In genomic region chr19:43638214-43638990, GRCh38 we compare ENCODE assay signal across 11 cellular contexts. TPM values are rescaled to one million over a fixed set of nuclear protein-coding genes. Genes with fewer than 3 reads are reported as not detected.
DNase-seq lines count a peak whose midpoint lies in the region; ATAC-seq and TF ChIP-seq lines count a peak whose summit lies in the region.
"Had no signal": no experiment of that assay in that cellular context is flagged by ENCODE, and none has a peak within 500 bp of the region (broad histone marks: within the 10 kb centered on the region; RNA-seq: fewer than 3 reads in every experiment).

No MANE protein-coding gene starts in this region.

- TF ChIP-seq POLR2A in prostate gland (IDR thresholded peaks at IDR 0.05) (no peak), erythroblast (IDR thresholded peaks at IDR 0.05; ENCODE audit: low read length) (no peak)

- ATAC-seq in naive B cell (ENCODE audit: low read depth in 2 of 2) (peak; percentile 76 to 83), GM21723 (IDR thresholded peaks at IDR 0.05; ENCODE audit: unreplicated experiment) (no peak)

- no peaks in the 10 kb centered on the region for H3K36me3 Mint-ChIP-seq in HFFc6 (ENCODE audit: low read depth)
- H3K36me3 Mint-ChIP-seq in naive B cell: no peaks in the 10 kb centered on the region

- H3K27me3 Mint-ChIP-seq in HFFc6 (ENCODE audit: insufficient read depth): peaks cover 30% of the 10 kb centered on the region
- H3K27me3 Mint-ChIP-seq in naive B cell: peaks cover 9 to 68% (median 62%) of the 10 kb centered on the region in 3 donors

- intact Hi-C loops in prostate gland (cut with DNase I): no loop called here

- H3K36me3 ChIP-seq in prostate gland: no peaks in the 10 kb centered on the region
- H3K36me3 ChIP-seq: lower lobe of right lung had no signal

- no peaks in the 10 kb centered on the region for H3K9me3 ChIP-seq in prostate gland
- H3K9me3 ChIP-seq: lower lobe of right lung had no signal

- H3K9me3 Mint-ChIP-seq in HFFc6 (no peaks in the 10 kb centered on the region), naive B cell (no peaks in the 10 kb centered on the region)

- H3K4me3 ChIP-seq in prostate gland: peak overlapping the region in 1 of 2 donors; percentile 56

- H3K27ac Mint-ChIP-seq in HFFc6 (no peak overlapping the region), naive B cell (peak overlapping the region in 4 of 6 donors; percentile 16 to 75 (median 37))

- no peaks in the 10 kb centered on the region for H3K27me3 ChIP-seq in prostate gland (replicated peaks; ENCODE audit: insufficient read depth)

- H3K27ac ChIP-seq in caudate nucleus (ENCODE audit: low read depth, low read length): peak overlapping the region; percentile 92
- H3K27ac ChIP-seq in prostate gland: peak overlapping the region in 1 of 2 donors; percentile 48
- H3K27ac ChIP-seq: lower lobe of right lung had no signal

- H3K4me3 Mint-ChIP-seq in HFFc6 (peak overlapping the region; percentile 69; the same call in 1 of the 2 replicates), naive B cell (peak overlapping the region; percentile 64 to 92 (median 83))

- peak; percentile 20 for DNase-seq in CD1c-positive myeloid dendritic cell (ENCODE audit: extremely low spot score)
- DNase-seq in HFFc6: no peak
- peak in 6 of 61 donors; percentile 6 to 36 (median 23) for DNase-seq in caudate nucleus (lab: John Stamatoyannopoulos, UW)
- DNase-seq in naive B cell: peak; percentile 53
- DNase-seq in prostate gland (ENCODE audit: low spot score): no peak
- no peak for DNase-seq in NCI-H1694 treated with DMSO at 0.1 percent for 48 hours (lab: John Stamatoyannopoulos, UW)
- DNase-seq in erythroblast (lab: John Stamatoyannopoulos, UW): no peak
- DNase-seq: activated effector memory CD4-positive, alpha-beta T cell treated with Interleukin-2 at 50 U/mL for 16 hours; lower lobe of right lung had no signal

- peaks cover 3% of the 10 kb centered on the region for H3K4me1 ChIP-seq in prostate gland (replicated peaks)

- 54% methylated on average over 13 of the region's 13 CpGs for WGBS in prostate gland

- no peak for TF ChIP-seq CTCF in HFFc6 (IDR thresholded peaks at IDR 0.05)
- TF ChIP-seq CTCF in prostate gland (IDR thresholded peaks at IDR 0.05): no peak

- H3K4me1 Mint-ChIP-seq in HFFc6 (ENCODE audit: low read depth) (peaks cover 8% of the 10 kb centered on the region; the same call in 1 of the 2 replicates), naive B cell (peaks cover 23 to 34% (median 33%) of the 10 kb centered on the region in 3 donors)

RNA-seq across cellular contexts. Expression of gene CADM4, which starts 1.2 kb away (rescaled TPM):
- total RNA-seq in HFFc6 (2021; fragmentation: NEBNext Ultra II Directional; extraction: Animal tissue kit (Norgen Biotek cat#: 25700)): 1 to 10 TPM in 2 of 6 experiments, under 1 TPM in 4; 0.43 to 1.3 (median 0.82) TPM
- polyA plus RNA-seq in naive B cell (ENCODE audit: low read depth in 6 of 6): under 1 TPM in 4 of 6 donors, not detected in 2; 0.12 to 0.22 (median 0.19) TPM
- 10 to 100 TPM; 21.1 to 49.4 TPM for total RNA-seq in prostate gland

RNA-seq across cellular contexts. Expression of gene ZNF428, which starts 19.0 kb away (rescaled TPM):
- total RNA-seq in HFFc6 (2021; fragmentation: NEBNext Ultra II Directional; extraction: Animal tissue kit (Norgen Biotek cat#: 25700)): 10 to 100 TPM; 32.2 to 42.2 (median 37.3) TPM
- polyA plus RNA-seq in naive B cell (ENCODE audit: low read depth in 6 of 6): 10 to 100 TPM in 4 of 6 donors, 1 to 10 TPM in 2; 8.2 to 18.4 (median 11.1) TPM
- total RNA-seq in prostate gland: 100 to 1,000 TPM in 1 of 2 donors, 10 to 100 TPM in 1; 51.7 to 108 TPM

RNA-seq across cellular contexts. Expression of gene SRRM5, which starts 26.5 kb away (rescaled TPM):
- under 1 TPM in 5 of 6 experiments, not detected in 1; 0.11 to 0.31 (median 0.21) TPM for total RNA-seq in HFFc6 (2021; fragmentation: NEBNext Ultra II Directional; extraction: Animal tissue kit (Norgen Biotek cat#: 25700))
- polyA plus RNA-seq in naive B cell (ENCODE audit: low read depth in 6 of 6): under 1 TPM in 3 of 6 donors, not detected in 3; 0.24 to 0.73 (median 0.25) TPM
- total RNA-seq in prostate gland: under 1 TPM; 0.28 to 0.59 TPM
- total RNA-seq: urinary bladder had no signal

RNA-seq across cellular contexts. Expression of gene PLAUR, which starts 31.6 kb away (rescaled TPM):
- 100 to 1,000 TPM; 123 to 163 (median 152) TPM for total RNA-seq in HFFc6 (2021; fragmentation: NEBNext Ultra II Directional; extraction: Animal tissue kit (Norgen Biotek cat#: 25700))
- polyA plus RNA-seq in naive B cell (ENCODE audit: low read depth in 6 of 6): 1 to 10 TPM in 1 of 6 donors, under 1 TPM in 4, not detected in 1; 0.37 to 1.1 (median 0.84) TPM
- 10 to 100 TPM in 1 of 2 donors, 1 to 10 TPM in 1; 6.9 to 40.9 TPM for total RNA-seq in prostate gland

RNA-seq across cellular contexts. Expression of gene ZNF576, which starts 42.0 kb away (rescaled TPM):
- 10 to 100 TPM; 18.1 to 20.8 (median 20.0) TPM for total RNA-seq in HFFc6 (2021; fragmentation: NEBNext Ultra II Directional; extraction: Animal tissue kit (Norgen Biotek cat#: 25700))
- polyA plus RNA-seq in naive B cell (ENCODE audit: low read depth in 6 of 6): 10 to 100 TPM in 3 of 6 donors, 1 to 10 TPM in 3; 2.3 to 13.6 (median 10.1) TPM
- total RNA-seq in prostate gland: 10 to 100 TPM; 25.1 to 30.6 TPM

Comparison
In these comparisons a context has a peak if more than half of its experiments do, and no peak if none do; other contexts are left out.
1. DNase-seq: peak in CD1c-positive myeloid dendritic cell (single experiment) and naive B cell (single experiment); none in HFFc6 (single experiment), prostate gland (single experiment), NCI-H1694 treated with DMSO at 0.1 percent for 48 hours (single experiment) and erythroblast (0 of 2).
2. RNA of gene CADM4, which starts 1.2 kb away (total RNA-seq): 21.1 to 49.4 TPM in prostate gland; 0.43 to 1.3 TPM in HFFc6; every median in the first group is over 4 times any median in the second.